In the genomic region with DNA sequence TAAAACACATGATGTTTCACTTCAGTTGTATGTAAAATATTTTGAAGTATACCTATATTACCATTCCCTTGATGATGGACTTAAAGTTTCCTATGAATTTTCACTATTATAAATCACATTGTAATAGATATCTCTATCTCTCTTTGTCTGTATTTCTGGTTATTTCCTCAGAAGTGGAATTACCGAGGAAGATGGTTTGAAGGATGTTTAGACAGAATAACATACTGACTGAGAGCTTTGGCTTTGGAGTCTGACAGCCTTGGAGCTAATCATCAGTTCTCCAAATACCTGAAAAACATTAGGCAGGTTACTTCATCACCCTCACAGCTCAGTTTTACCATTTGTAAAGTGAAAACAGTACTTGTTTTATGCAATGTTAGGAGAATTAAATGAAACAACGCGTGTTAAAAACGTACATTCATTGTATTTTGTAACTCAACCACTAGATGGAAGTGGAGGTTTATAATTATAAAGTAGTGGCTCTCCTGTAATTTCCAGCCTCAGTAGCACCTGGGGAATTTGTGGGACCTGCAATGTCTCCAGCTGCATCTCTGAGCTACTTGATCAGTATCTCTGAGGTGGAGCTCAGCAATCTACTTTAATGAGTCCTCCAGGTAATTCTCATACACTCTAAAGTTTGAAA, we compare ENCODE assay signal across 2 cellular contexts.
TF ChIP-seq lines count a peak whose summit lies in the region.

No MANE protein-coding gene starts in this region.

TF ChIP-seq in IMR-90, 13 proteins besides CTCF, POLR2A, EP300 and RAD21:
- no peak for TF ChIP-seq BHLHE40 (IDR thresholded peaks at IDR 0.05; ENCODE audit: low read depth, low read length)
- TF ChIP-seq SMC3 (IDR thresholded peaks at IDR 0.05; ENCODE audit: low read depth, low read length), result peak; percentile 55

TF ChIP-seq in SK-N-SH, 30 proteins besides CTCF, POLR2A, EP300 and RAD21:
- peak; percentile 39 for TF ChIP-seq SMC3 (IDR thresholded peaks at IDR 0.05; ENCODE audit: low read depth, low read length)
- no peak for TF ChIP-seq MXI1 (IDR thresholded peaks at IDR 0.05; ENCODE audit: low read depth, low read length)
- no peak for TF ChIP-seq FOSL2 (IDR thresholded peaks at IDR 0.05; ENCODE audit: borderline replicate concordance, low read depth)
- TF ChIP-seq, protein P1, sequence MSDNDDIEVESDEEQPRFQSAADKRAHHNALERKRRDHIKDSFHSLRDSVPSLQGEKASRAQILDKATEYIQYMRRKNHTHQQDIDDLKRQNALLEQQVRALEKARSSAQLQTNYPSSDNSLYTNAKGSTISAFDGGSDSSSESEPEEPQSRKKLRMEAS (IDR thresholded peaks at IDR 0.05; ENCODE audit: low read depth), result no peak
